In genomic region chr9:109775516-109775915, GRCh38 we compare ENCODE assay signal across 31 cellular contexts. TPM values are rescaled to one million over a fixed set of nuclear protein-coding genes. Genes with fewer than 3 reads are reported as not detected.
DNase-seq lines count a peak whose midpoint lies in the region; ATAC-seq and TF ChIP-seq lines count a peak whose summit lies in the region.
"Had no signal": no experiment of that assay in that cellular context is flagged by ENCODE, and none has a peak within 500 bp of the region (broad histone marks: within the 10 kb centered on the region; RNA-seq: fewer than 3 reads in every experiment).

No MANE protein-coding gene starts in this region.

- no peak overlapping the region for H3K23ac ChIP-seq in IMR-90 (ENCODE audit: low read depth, low read length)

- BruUV-seq in IMR-90 (replicated peaks; lab: Mats Ljungman, UMichigan), result no TSS peak
- BruUV-seq in mammary epithelial cell (replicated peaks; lab: Mats Ljungman, UMichigan), result no TSS peak

- H2BK120ac ChIP-seq in IMR-90 (ENCODE audit: low read depth, low read length), result no peak overlapping the region

- H3K27ac ChIP-seq in IMR-90 (ENCODE audit: insufficient read depth, low read length) (no peak overlapping the region), mammary epithelial cell (ENCODE audit: insufficient read depth, low read depth, low read length) (no peak overlapping the region), SJCRH30 (no peak overlapping the region)
- H3K27ac ChIP-seq: BLaER1 treated with 17β-estradiol and CSF1 and Interleukin-3, amounts not matched to agents 10 nM and 100 nM; body of pancreas; pancreas; right atrium auricular region; testis; uterus had no signal

- intact Hi-C loops in IMR-90 (cut with micrococcal nuclease), result no loop called here
- intact Hi-C loops in mammary epithelial cell (cut with micrococcal nuclease), result no loop called here

- H3K18ac ChIP-seq in IMR-90 (ENCODE audit: low read depth, low read length), result no peak overlapping the region; the same call in 1 of the 2 replicates

- TF ChIP-seq CTCF in AG09319 (IDR thresholded peaks at IDR 0.05; ENCODE audit: low read depth, low read length) (no peak), IMR-90 (conservative IDR thresholded peaks at IDR 0.05; ENCODE audit: low read depth, low read length) (no peak), mammary epithelial cell (conservative IDR thresholded peaks at IDR 0.05 in 1 of 2, IDR thresholded peaks at IDR 0.05 in 1 of 2; ENCODE audit: extremely low read depth in 1 of 2, insufficient read depth in 1 of 2, low read depth in 1 of 2, low read length in 2 of 2) (no peak), fibroblast of the aortic adventitia (IDR thresholded peaks at IDR 0.05; ENCODE audit: insufficient read depth, low read length) (no peak)

- in situ Hi-C loops in IMR-90 (cut with MboI; ENCODE audit: low sequenced_read_pairs) (no loop called here), mammary epithelial cell (cut with MboI; ENCODE audit: low sequenced_read_pairs in 2 of 2) (no loop called here)

- no peaks in the 10 kb centered on the region for H3K9me3 ChIP-seq in IMR-90 (ENCODE audit: control insufficient read depth, insufficient read depth, low read length)
- H3K9me3 ChIP-seq in mammary epithelial cell (replicated peaks; ENCODE audit: insufficient read depth, low read length), result no peaks in the 10 kb centered on the region
- H3K9me3 ChIP-seq in SJCRH30 (replicated peaks), result no peaks in the 10 kb centered on the region
- H3K9me3 ChIP-seq: body of pancreas, pancreas, right atrium auricular region, testis, uterus had no signal

- no peak overlapping the region for H2AK5ac ChIP-seq in IMR-90 (ENCODE audit: low read depth, low read length)

- H2BK15ac ChIP-seq in IMR-90 (ENCODE audit: low read depth, low read length), result 0 out of 3 replicates have a peak overlapping the region, but pooled peaks have one; percentile 64

- H4K20me1 ChIP-seq in IMR-90 (ENCODE audit: insufficient read depth, low read length) (no peaks in the 10 kb centered on the region), mammary epithelial cell (ENCODE audit: insufficient read depth, low read length) (no peaks in the 10 kb centered on the region)
- H4K20me1 ChIP-seq: BLaER1 treated with 17β-estradiol and CSF1 and Interleukin-3, amounts not matched to agents 10 nM and 100 nM had no signal

- no peaks in the 10 kb centered on the region for H3K9me3 Mint-ChIP-seq in activated naive CD4-positive, alpha-beta T cell treated with anti-CD3 and anti-CD28 coated beads, Interleukin-2, amount 50 U/mL, for 72 hours
- H3K9me3 Mint-ChIP-seq: activated T-helper 17 cell treated with anti-CD3 and anti-CD28 coated beads, Interleukin-2, amount 50 U/mL, for 72 hours; nephron had no signal

- CTCF ChIA-PET in IMR-90 (lab: Yijun Ruan, JAX) (interaction anchor here (0.6 to 1.5 kb wide), 2 partner anchors 24 to 106 kb away, joined by 3 read pairs; no protein-coding TSS in a partner anchor), mammary epithelial cell (lab: Charles Lee; ENCODE audit: low non-redundant PET) (interaction anchor here (0.6 to 0.7 kb wide), 2 partner anchors 274 to 375 kb away, joined by 3 to 7 read pairs; no protein-coding TSS in a partner anchor)

- no peak overlapping the region for H4K8ac ChIP-seq in IMR-90 (ENCODE audit: low read depth in 2 of 2, low read length in 2 of 2)

- H3K9me1 ChIP-seq in IMR-90 (ENCODE audit: insufficient read depth, low read length), result peaks cover 16% of the 10 kb centered on the region

- H3K79me1 ChIP-seq in IMR-90 (ENCODE audit: low read depth in 1 of 2, low read length in 2 of 2), result peaks cover 0 to 18% of the 10 kb centered on the region in 2 experiments; a peak in 2 of 4 replicates

- H3K27me3 ChIP-seq in IMR-90 (ENCODE audit: control insufficient read depth, insufficient read depth, low read length), result no peaks in the 10 kb centered on the region
- H3K27me3 ChIP-seq in mammary epithelial cell (ENCODE audit: insufficient read depth, low read length), result no peaks in the 10 kb centered on the region
- H3K27me3 ChIP-seq in SJCRH30, result no peaks in the 10 kb centered on the region
- H3K27me3 ChIP-seq: BLaER1 treated with 17β-estradiol and CSF1 and Interleukin-3, amounts not matched to agents 10 nM and 100 nM; body of pancreas; pancreas; right atrium auricular region; testis; uterus had no signal

- H2BK5ac ChIP-seq in IMR-90 (ENCODE audit: low read depth, low read length, poor library complexity, severe bottlenecking), result no peak overlapping the region

- H2AFZ ChIP-seq in IMR-90 (replicated peaks; ENCODE audit: low read length, poor library complexity) (no peak overlapping the region), mammary epithelial cell (ENCODE audit: low read depth, low read length) (no peak overlapping the region)

- H2AK9ac ChIP-seq in IMR-90 (replicated peaks; ENCODE audit: low read depth, low read length, poor library complexity), result no peak overlapping the region

- H4K5ac ChIP-seq in IMR-90 (ENCODE audit: low read depth, low read length), result no peak overlapping the region

- H3K9ac ChIP-seq in IMR-90 (ENCODE audit: low read depth, low read length) (no peak overlapping the region), mammary epithelial cell (ENCODE audit: insufficient read depth, low read length) (no peak overlapping the region)
- H3K9ac ChIP-seq: BLaER1 treated with 17β-estradiol and CSF1 and Interleukin-3, amounts not matched to agents 10 nM and 100 nM had no signal

- POLR2A ChIA-PET in IMR-90 (lab: Charles Lee; ENCODE audit: unreplicated experiment), result no interaction called here

- no peak for TF ChIP-seq POLR2A in IMR-90 (IDR thresholded peaks at IDR 0.05; ENCODE audit: low read depth, low read length)

- H4K91ac ChIP-seq in IMR-90 (ENCODE audit: insufficient read depth, low read depth, low read length), result no peak overlapping the region

- H3K4me2 ChIP-seq in IMR-90 (ENCODE audit: low read depth, low read length) (no peak overlapping the region), mammary epithelial cell (ENCODE audit: insufficient read depth, low read depth, low read length) (peak overlapping the region; percentile 31)
- H3K4me2 ChIP-seq: BLaER1 treated with 17β-estradiol and CSF1 and Interleukin-3, amounts not matched to agents 10 nM and 100 nM had no signal

- dilution Hi-C loops in IMR-90 (cut with HindIII; ENCODE audit: low sequenced_read_pairs, unreplicated experiment), result no loop called here
- dilution Hi-C loops in mammary epithelial cell (cut with HindIII; ENCODE audit: low sequenced_read_pairs), result no loop called here

- H3K79me2 ChIP-seq in mammary epithelial cell (ENCODE audit: insufficient read depth, low read length), result peaks cover 1% of the 10 kb centered on the region

- H3K4ac ChIP-seq in IMR-90 (ENCODE audit: low read depth, low read length), result no peak overlapping the region

- no peak overlapping the region for H3K4me3 ChIP-seq in IMR-90 (ENCODE audit: insufficient read depth, low read depth, low read length)
- no peak overlapping the region for H3K4me3 ChIP-seq in mammary epithelial cell (replicated peaks in 1 of 3; ENCODE audit: insufficient read depth in 1 of 3, low read depth in 2 of 3, low read length in 3 of 3)
- H3K4me3 ChIP-seq in fibroblast of the aortic adventitia (ENCODE audit: low read depth, low read length), result no peak overlapping the region
- H3K4me3 ChIP-seq in SJCRH30, result no peak overlapping the region
- H3K4me3 ChIP-seq: BLaER1 treated with 17β-estradiol and CSF1 and Interleukin-3, amounts not matched to agents 10 nM and 100 nM; body of pancreas; GM12878; pancreas; right atrium auricular region; testis; uterus had no signal

- no peak overlapping the region for H3K27ac Mint-ChIP-seq in activated naive CD4-positive, alpha-beta T cell treated with anti-CD3 and anti-CD28 coated beads, Interleukin-2, amount 50 U/mL, for 72 hours
- H3K27ac Mint-ChIP-seq: activated naive CD8-positive, alpha-beta T cell treated with anti-CD3 and anti-CD28 coated beads for 36 hours; activated T-helper 17 cell treated with anti-CD3 and anti-CD28 coated beads, Interleukin-2, amount 50 U/mL, for 72 hours; stimulated activated memory B cell treated with anti-CD40 and anti-IgM and Interleukin-4, amounts not matched to agents 10 μg/mL and 1 μg/mL and 100 μg/mL, for 72 hours; WTC11 had no signal

- H3K36me3 ChIP-seq in IMR-90 (ENCODE audit: control insufficient read depth, insufficient read depth, low read length) (no peaks in the 10 kb centered on the region), mammary epithelial cell (ENCODE audit: insufficient read depth, low read length) (no peaks in the 10 kb centered on the region), SJCRH30 (no peaks in the 10 kb centered on the region)
- H3K36me3 ChIP-seq: BLaER1 treated with 17β-estradiol and CSF1 and Interleukin-3, amounts not matched to agents 10 nM and 100 nM; pancreas; right atrium auricular region; uterus had no signal

- peak; percentile 78 for DNase-seq in AG09319 (ENCODE audit: extremely low read depth, low read depth)
- peak; percentile 76 for DNase-seq in IMR-90
- peak; percentile 65 for DNase-seq in mammary epithelial cell
- peak; percentile 43 for DNase-seq in fibroblast of the aortic adventitia (ENCODE audit: low read depth)
- no peak for DNase-seq in activated CD4-positive, CD25-positive, alpha-beta regulatory T cell treated with anti-CD3 and anti-CD28 coated beads, Interleukin-2, amount 50 U/mL, for 72 hours
- DNase-seq in SJCRH30, result no peak
- DNase-seq in activated naive CD4-positive, alpha-beta T cell treated with anti-CD3 and anti-CD28 coated beads, Interleukin-2, amount 50 U/mL, for 72 hours (ENCODE audit: low spot score in 2 of 2), result no peak
- DNase-seq: activated CD4-positive, alpha-beta T cell treated with anti-CD3 and anti-CD28 coated beads, Interleukin-2, amount 50 U/mL, for 4 hours; activated naive CD8-positive, alpha-beta T cell treated with anti-CD3 and anti-CD28 coated beads for 36 hours; body of pancreas; COR-L47; DMS79; H7; left ventricle myocardium superior; NCI-H1105; NCI-H2081; NCI-H226; pancreas; stimulated activated CD4-positive, alpha-beta T cell treated with anti-CD3 and anti-CD28 coated beads, Interleukin-4, amount 100 ng/mL, for 1 hour; T-helper 9 cell; testis; uterus had no signal

- H3K4me1 ChIP-seq in IMR-90 (ENCODE audit: control insufficient read depth, insufficient read depth, low read length), result peaks cover 12% of the 10 kb centered on the region
- H3K4me1 ChIP-seq in mammary epithelial cell (ENCODE audit: insufficient read depth, low read length), result peaks cover 32% of the 10 kb centered on the region
- H3K4me1 ChIP-seq in SJCRH30, result peaks cover 24% of the 10 kb centered on the region
- H3K4me1 ChIP-seq: pancreas had no signal

- H3K14ac ChIP-seq in IMR-90 (replicated peaks; ENCODE audit: low read depth, low read length), result no peak overlapping the region

- H3K56ac ChIP-seq in IMR-90 (ENCODE audit: extremely low read depth, insufficient read depth, low read length), result no peak overlapping the region

- no peaks in the 10 kb centered on the region for H3K36me3 Mint-ChIP-seq in activated naive CD4-positive, alpha-beta T cell treated with anti-CD3 and anti-CD28 coated beads, Interleukin-2, amount 50 U/mL, for 72 hours
- H3K36me3 Mint-ChIP-seq: activated naive CD8-positive, alpha-beta T cell treated with anti-CD3 and anti-CD28 coated beads for 36 hours; stimulated activated memory B cell treated with anti-CD40 and anti-IgM and Interleukin-4, amounts not matched to agents 10 μg/mL and 1 μg/mL and 100 μg/mL, for 72 hours; WTC11 had no signal

- no peak for TF ChIP-seq RAD21 in IMR-90 (IDR thresholded peaks at IDR 0.05; ENCODE audit: low read length)

- no CpG with 5 or more reads among the region's 3 CpGs for WGBS in IMR-90 (ENCODE audit: extremely low coverage in 2 of 2, insufficient read length in 1 of 2), 2 experiments
- 33% methylated on average over 3 of the region's 3 CpGs for WGBS in mammary epithelial cell (ENCODE audit: low coverage, missing lambda C conversion rate)

- no peak for ATAC-seq in IMR-90 (ENCODE audit: low read depth)
- ATAC-seq in GM19023 (IDR thresholded peaks at IDR 0.05; ENCODE audit: unreplicated experiment), result no peak
- no peak for ATAC-seq in activated naive CD4-positive, alpha-beta T cell treated with anti-CD3 and anti-CD28 coated beads, Interleukin-2, amount 50 U/mL, for 72 hours
- ATAC-seq: activated T-helper 17 cell treated with anti-CD3 and anti-CD28 coated beads, Interleukin-2, amount 50 U/mL, for 72 hours; body of pancreas; GM12878; left ventricle myocardium superior; pancreas; stimulated activated memory B cell treated with anti-CD40 and anti-IgM and Interleukin-4, amounts not matched to agents 10 μg/mL and 1 μg/mL and 100 μg/mL, for 72 hours; WTC11 had no signal

- H2BK20ac ChIP-seq in IMR-90 (ENCODE audit: low read depth, low read length), result no peak overlapping the region

RNA-seq across cellular contexts. Expression of gene PALM2AKAP2, which starts 4.5 kb away (rescaled TPM):
- total RNA-seq in IMR-90 (2012; rRNA removed), result 14.2 and 20.6 TPM in 2 replicates
- polyA plus RNA-seq in IMR-90 (2012; rRNA removed), result 3.2 and 3.3 TPM in 2 replicates
- 0.88 and 1.4 TPM in 2 replicates for polyA plus RNA-seq in IMR-90 (2012; cell fraction: cytosol; rRNA removed)
- 0.29 and 2.1 TPM in 2 replicates for polyA plus RNA-seq in IMR-90 (2012; cell fraction: nucleus; rRNA removed; ENCODE audit: low replicate concordance)
- 10 to 100 TPM; 22.3 to 49.0 TPM for total RNA-seq in mammary epithelial cell
- polyA plus RNA-seq in mammary epithelial cell, result 3.7 TPM
- 28.5 TPM for polyA minus RNA-seq in mammary epithelial cell
- 4.2 and 5.0 TPM in 2 replicates for total RNA-seq in fibroblast of the aortic adventitia (ENCODE audit: low replicate concordance)
- total RNA-seq in SJCRH30 (2014; rRNA removed; shearing (Covaris generic)), result 39.6 and 43.4 TPM in 2 replicates
- 1 to 10 TPM in 1 of 2 donors, not detected in 1; 5.0 TPM for total RNA-seq in activated naive CD4-positive, alpha-beta T cell treated with anti-CD3 and anti-CD28 coated beads, Interleukin-2, amount 50 U/mL, for 72 hours
- total RNA-seq: activated naive CD8-positive, alpha-beta T cell treated with anti-CD3 and anti-CD28 coated beads for 36 hours; GM12878; OCI-LY7 had no signal

Comparison
In these comparisons a context has a peak if more than half of its experiments do, and no peak if none do; other contexts are left out.
1. DNase-seq: peak in AG09319 (single experiment), IMR-90 (single experiment), mammary epithelial cell (single experiment) and fibroblast of the aortic adventitia (single experiment); none in activated CD4-positive, CD25-positive, alpha-beta regulatory T cell treated with anti-CD3 and anti-CD28 coated beads, Interleukin-2, amount 50 U/mL, for 72 hours (single experiment), SJCRH30 (0 of 2) and activated naive CD4-positive, alpha-beta T cell treated with anti-CD3 and anti-CD28 coated beads, Interleukin-2, amount 50 U/mL, for 72 hours (0 of 2).